ENCODE assay signal across 19 cellular contexts in the genomic region with DNA sequence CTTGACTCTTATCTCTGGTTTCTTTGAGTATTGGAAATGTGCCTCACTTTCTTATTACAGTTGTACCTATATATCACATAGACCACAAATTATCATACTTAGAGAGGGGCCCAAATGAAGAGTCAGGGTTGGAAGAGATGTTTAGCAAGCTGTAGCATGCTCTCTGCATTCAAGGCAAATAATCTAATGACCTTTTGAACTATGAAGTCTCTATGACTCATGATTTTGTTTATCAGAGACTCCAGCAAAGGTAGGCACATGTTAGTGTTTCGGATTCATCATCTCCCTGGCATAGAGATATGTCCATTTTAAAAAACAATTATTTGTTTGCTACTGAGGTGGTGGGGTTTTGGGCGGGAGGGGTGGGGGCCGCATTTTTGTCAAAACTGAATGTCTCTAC.
DNase-seq lines count a peak whose midpoint lies in the region; ATAC-seq and TF ChIP-seq lines count a peak whose summit lies in the region.
"Had no signal": no experiment of that assay in that cellular context is flagged by ENCODE, and none has a peak within 500 bp of the region (broad histone marks: within the 10 kb centered on the region; RNA-seq: fewer than 3 reads in every experiment).

No MANE protein-coding gene starts in this region.

- H3K27me3 Mint-ChIP-seq in MCF 10A (ENCODE audit: insufficient read depth, unreplicated experiment), result no peaks in the 10 kb centered on the region
- H3K27me3 Mint-ChIP-seq: CD4-positive, CD25-positive, alpha-beta regulatory T cell had no signal

- POLR2A ChIA-PET in MCF 10A (lab: Yijun Ruan, JAX), result interaction anchor here (0.6 kb wide), 1 partner anchor 1015 kb away, joined by 3 read pairs; no protein-coding TSS in a partner anchor

- DNase-seq in MCF 10A (ENCODE audit: unreplicated experiment), result peak; percentile 13
- no peak for DNase-seq in breast epithelium (ENCODE audit: low spot score in 2 of 2)
- peak; percentile 32 for DNase-seq in NCI-H226
- peak; percentile 32 for DNase-seq in amniotic epithelial cell (ENCODE audit: low read depth)
- DNase-seq in foreskin keratinocyte, result peak; percentile 26 to 55
- no peak for DNase-seq in hippocampal formation (lab: John Stamatoyannopoulos, UW)
- no peak for DNase-seq in left lung
- DNase-seq: AML-193; CD4-positive, CD25-positive, alpha-beta regulatory T cell; DMS79 treated with DMSO at 0.1 percent for 48 hours; EL; GDM1; GM23248; IMR-90 had no signal

- no TSS peak for BruUV-seq in MCF 10A (replicated peaks; lab: Mats Ljungman, UMichigan)

- H3K4me1 ChIP-seq in breast epithelium (no peaks in the 10 kb centered on the region), foreskin keratinocyte (no peaks in the 10 kb centered on the region), left lung (no peaks in the 10 kb centered on the region)
- H3K4me1 ChIP-seq: BLaER1 had no signal

- CTCF ChIA-PET in MCF 10A (lab: Yijun Ruan, JAX), result no interaction called here

- H3K36me3 Mint-ChIP-seq in MCF 10A (ENCODE audit: insufficient read depth, unreplicated experiment), result no peaks in the 10 kb centered on the region
- H3K36me3 Mint-ChIP-seq: CD4-positive, CD25-positive, alpha-beta regulatory T cell had no signal

- H3K4me3 ChIP-seq in breast epithelium, result no peak overlapping the region
- H3K4me3 ChIP-seq in left lung, result no peak overlapping the region
- H3K4me3 ChIP-seq: BLaER1, GM23248 had no signal

- H3K36me3 ChIP-seq in breast epithelium (no peaks in the 10 kb centered on the region), left lung (no peaks in the 10 kb centered on the region)
- H3K36me3 ChIP-seq: BLaER1 had no signal

- no peak for TF ChIP-seq POLR2A in breast epithelium (IDR thresholded peaks at IDR 0.05)

- peaks cover 28% of the 10 kb centered on the region for H3K9me3 Mint-ChIP-seq in MCF 10A (ENCODE audit: unreplicated experiment)

- no peaks in the 10 kb centered on the region for H3K4me1 Mint-ChIP-seq in MCF 10A (ENCODE audit: insufficient read depth, unreplicated experiment)

- TF ChIP-seq CTCF in MCF 10A (IDR thresholded peaks at IDR 0.05; ENCODE audit: unreplicated experiment) (no peak), breast epithelium (IDR thresholded peaks at IDR 0.05) (no peak), foreskin keratinocyte (conservative IDR thresholded peaks at IDR 0.05) (no peak), left lung (IDR thresholded peaks at IDR 0.05) (no peak)

- H3K4me3 Mint-ChIP-seq in MCF 10A (ENCODE audit: unreplicated experiment), result no peak overlapping the region
- H3K4me3 Mint-ChIP-seq: CD4-positive, CD25-positive, alpha-beta regulatory T cell had no signal

- intact Hi-C loops in MCF 10A (cut with micrococcal nuclease), result no loop called here
- intact Hi-C loops in breast epithelium (cut with DNase I; ENCODE audit: low total_unique reads), result no loop called here
- intact Hi-C loops in left lung (cut with DNase I), result no loop called here

- H3K9me3 ChIP-seq in breast epithelium, result peaks cover 0 to 3% of the 10 kb centered on the region in 2 donors
- H3K9me3 ChIP-seq in left lung, result peaks cover 0 to 9% of the 10 kb centered on the region in 2 donors
- H3K9me3 ChIP-seq: BLaER1 had no signal

- ATAC-seq in foreskin keratinocyte (peak; percentile 40), GM18511 (IDR thresholded peaks at IDR 0.05; ENCODE audit: unreplicated experiment) (no peak), left lung (no peak)
- ATAC-seq: HCT116 had no signal

- no peak overlapping the region for H3K27ac Mint-ChIP-seq in MCF 10A (ENCODE audit: low read depth, unreplicated experiment)
- H3K27ac Mint-ChIP-seq: CD4-positive, CD25-positive, alpha-beta regulatory T cell had no signal

- H3K27me3 ChIP-seq in breast epithelium (no peaks in the 10 kb centered on the region), foreskin keratinocyte (no peaks in the 10 kb centered on the region), left lung (no peaks in the 10 kb centered on the region)
- H3K27me3 ChIP-seq: BLaER1 had no signal

- H3K27ac ChIP-seq in breast epithelium (no peak overlapping the region), foreskin keratinocyte (no peak overlapping the region), left lung (no peak overlapping the region)
- H3K27ac ChIP-seq: 22Rv1, BLaER1, GM23248, HL-60 had no signal

Comparison
In these comparisons a context has a peak if more than half of its experiments do, and no peak if none do; other contexts are left out.
1. DNase-seq: peak in MCF 10A (single experiment), NCI-H226 (single experiment), amniotic epithelial cell (single experiment) and foreskin keratinocyte (2 of 2); none in breast epithelium (0 of 2), hippocampal formation (0 of 2) and left lung (0 of 2).